ENCODE assay signal across 26 cellular contexts in the genomic region with DNA sequence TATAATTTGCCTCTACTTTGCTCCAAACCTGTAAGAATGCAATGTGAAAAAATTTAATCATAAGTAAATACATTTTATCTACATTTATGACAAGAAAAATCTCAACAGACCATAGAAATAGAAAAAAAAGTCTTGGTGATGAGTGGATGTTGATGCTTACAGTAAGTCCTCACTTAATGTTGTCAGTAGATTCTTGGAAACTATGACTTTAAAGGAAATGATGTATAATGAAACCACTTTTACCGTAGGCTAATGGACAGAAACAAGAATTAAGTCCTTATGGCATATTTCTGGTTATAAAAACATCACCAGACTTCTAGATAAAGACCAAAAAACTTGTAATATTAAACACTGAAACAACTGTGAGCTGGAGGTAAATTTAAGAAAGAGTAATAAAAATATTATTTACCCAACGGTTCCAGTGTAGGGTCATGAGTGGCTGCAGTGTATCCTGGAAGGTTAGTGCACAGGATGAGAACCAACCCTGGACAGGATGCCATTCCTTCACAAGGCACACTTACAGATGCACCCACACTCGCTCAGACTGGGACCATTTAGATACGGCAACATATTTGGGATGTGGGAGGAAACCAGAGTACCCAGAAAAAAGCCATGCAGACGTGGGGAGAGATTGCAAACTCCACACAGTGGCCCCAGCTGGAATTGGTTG.
DNase-seq lines count a peak whose midpoint lies in the region; ATAC-seq, FAIRE-seq and TF ChIP-seq lines count a peak whose summit lies in the region.
"Had no signal": no experiment of that assay in that cellular context is flagged by ENCODE, and none has a peak within 500 bp of the region (broad histone marks: within the 10 kb centered on the region; RNA-seq: fewer than 3 reads in every experiment).

No MANE protein-coding gene starts in this region.

- peaks cover 17% of the 10 kb centered on the region for H3K9me3 Mint-ChIP-seq in activated T-helper 1 cell treated with anti-CD3 and anti-CD28 coated beads, Interleukin-12 subunit alpha, Interleukin-12 subunit beta, Interleukin-2, Interleukin-4 antibody, amounts not matched to agents 30 ng/mL and 10 ng/mL and 1 ng/mL, durations not matched to agents 14 hours and 24 hours and 36 hours
- H3K9me3 Mint-ChIP-seq in neural progenitor cell: no peaks in the 10 kb centered on the region
- H3K9me3 Mint-ChIP-seq: CD8-positive, alpha-beta T cell; nephron had no signal

- peak overlapping the region; percentile 58 for H3K4me3 Mint-ChIP-seq in activated T-helper 1 cell treated with anti-CD3 and anti-CD28 coated beads, Interleukin-12 subunit alpha, Interleukin-12 subunit beta, Interleukin-2, Interleukin-4 antibody, amounts not matched to agents 30 ng/mL and 10 ng/mL and 1 ng/mL, durations not matched to agents 14 hours and 24 hours and 36 hours
- no peak overlapping the region for H3K4me3 Mint-ChIP-seq in neural progenitor cell
- H3K4me3 Mint-ChIP-seq: CD8-positive, alpha-beta T cell; nephron had no signal

- H3K4me1 ChIP-seq in neural progenitor cell (peaks cover 5% of the 10 kb centered on the region), esophagus muscularis mucosa (no peaks in the 10 kb centered on the region)
- H3K4me1 ChIP-seq: thyroid gland had no signal

- no peaks in the 10 kb centered on the region for H4K20me1 ChIP-seq in neural progenitor cell (ENCODE audit: low read depth)

- in situ Hi-C loops in KBM-7 (cut with MboI; ENCODE audit: low pct_unique_long_range_greater_than_20kb, low sequenced_read_pairs): no loop called here

- H3K27me3 ChIP-seq in neural progenitor cell: no peaks in the 10 kb centered on the region
- no peaks in the 10 kb centered on the region for H3K27me3 ChIP-seq in esophagus muscularis mucosa
- H3K27me3 ChIP-seq: ovary, thyroid gland had no signal

- H3K27me3 Mint-ChIP-seq in activated T-helper 1 cell treated with anti-CD3 and anti-CD28 coated beads, Interleukin-12 subunit alpha, Interleukin-12 subunit beta, Interleukin-2, Interleukin-4 antibody, amounts not matched to agents 30 ng/mL and 10 ng/mL and 1 ng/mL, durations not matched to agents 14 hours and 24 hours and 36 hours (ENCODE audit: insufficient read depth): no peaks in the 10 kb centered on the region
- no peaks in the 10 kb centered on the region for H3K27me3 Mint-ChIP-seq in neural progenitor cell (ENCODE audit: insufficient read depth, low read depth)

- H3K36me3 ChIP-seq in neural progenitor cell: peaks cover 3% of the 10 kb centered on the region
- H3K36me3 ChIP-seq in esophagus muscularis mucosa: peaks cover 0 to 9% (median 0%) of the 10 kb centered on the region in 4 donors
- H3K36me3 ChIP-seq: ovary had no signal

- no peak for TF ChIP-seq EP300 in esophagus muscularis mucosa (IDR thresholded peaks at IDR 0.05)

- intact Hi-C loops in activated T-helper 1 cell treated with anti-CD3 and anti-CD28 coated beads, Interleukin-12 subunit alpha, Interleukin-12 subunit beta, Interleukin-2, Interleukin-4 antibody, amounts not matched to agents 30 ng/mL and 10 ng/mL and 1 ng/mL, durations not matched to agents 14 hours and 24 hours and 36 hours (cut with micrococcal nuclease): loop anchor here (2.0 to 10.0 kb wide), 4 partner anchors 37 to 450 kb away; partner anchors contain the start of genes GLCCI1 and UMAD1
- intact Hi-C loops in esophagus muscularis mucosa (cut with DNase I): no loop called here

- no peaks in the 10 kb centered on the region for H3K9me3 ChIP-seq in neural progenitor cell (ENCODE audit: low read depth)
- H3K9me3 ChIP-seq in esophagus muscularis mucosa: peaks cover 0 to 6% (median 0%) of the 10 kb centered on the region in 4 donors
- H3K9me3 ChIP-seq: ovary, thyroid gland had no signal

- TF ChIP-seq POLR2A in GM12891 (IDR thresholded peaks at IDR 0.05; ENCODE audit: low read depth, low read length): no peak
- no peak for TF ChIP-seq POLR2A in esophagus muscularis mucosa (IDR thresholded peaks at IDR 0.05; ENCODE audit: low read depth)

- peaks cover 80% of the 10 kb centered on the region for H3K4me1 Mint-ChIP-seq in activated T-helper 1 cell treated with anti-CD3 and anti-CD28 coated beads, Interleukin-12 subunit alpha, Interleukin-12 subunit beta, Interleukin-2, Interleukin-4 antibody, amounts not matched to agents 30 ng/mL and 10 ng/mL and 1 ng/mL, durations not matched to agents 14 hours and 24 hours and 36 hours (ENCODE audit: low read depth)
- H3K4me1 Mint-ChIP-seq in neural progenitor cell: no peaks in the 10 kb centered on the region
- H3K4me1 Mint-ChIP-seq: nephron had no signal

- peak overlapping the region; percentile 86 for H3K27ac Mint-ChIP-seq in activated T-helper 1 cell treated with anti-CD3 and anti-CD28 coated beads, Interleukin-12 subunit alpha, Interleukin-12 subunit beta, Interleukin-2, Interleukin-4 antibody, amounts not matched to agents 30 ng/mL and 10 ng/mL and 1 ng/mL, durations not matched to agents 14 hours and 24 hours and 36 hours
- no peak overlapping the region for H3K27ac Mint-ChIP-seq in neural progenitor cell
- H3K27ac Mint-ChIP-seq: CD8-positive, alpha-beta T cell; nephron had no signal

- no peak for TF ChIP-seq CTCF in neural progenitor cell (IDR thresholded peaks at IDR 0.05)
- TF ChIP-seq CTCF in esophagus muscularis mucosa (IDR thresholded peaks at IDR 0.05): no peak

- DNase-seq in activated CD4-positive, CD25-positive, alpha-beta regulatory T cell treated with anti-CD3 and anti-CD28 coated beads, Interleukin-2, amount 50 U/mL, for 72 hours: no peak
- DNase-seq in GM12891 (ENCODE audit: insufficient read length, low spot score) (no peak), neural progenitor cell (ENCODE audit: low spot score) (peak; percentile 3), KBM-7 (no peak), esophagus muscularis mucosa (ENCODE audit: extremely low spot score) (no peak), NOMO-1 treated with DMSO at 0.1 percent for 48 hours (lab: John Stamatoyannopoulos, UW; ENCODE audit: unreplicated experiment) (no peak)
- no peak for DNase-seq in activated T-helper 1 cell treated with anti-CD3 and anti-CD28 coated beads, Interleukin-12 subunit alpha, Interleukin-12 subunit beta, Interleukin-2, Interleukin-4 antibody, amounts not matched to agents 30 ng/mL and 10 ng/mL and 1 ng/mL, durations not matched to agents 14 hours and 24 hours and 36 hours (ENCODE audit: low spot score)
- DNase-seq: activated CD4-positive, CD25-positive, alpha-beta regulatory T cell; CD8-positive, alpha-beta T cell; GOT3; KG1; left ventricle myocardium superior; MM.1S; NCI-H1417 treated with DMSO at 0.1 percent for 48 hours; NCI-H2107; NCI-H446; NCI-H82; OCI-M1; ovary; retina; stimulated activated naive CD4-positive, alpha-beta T cell treated with Interleukin-2 at 50 U/mL for 16 hours had no signal

- peaks cover 50% of the 10 kb centered on the region for H3K36me3 Mint-ChIP-seq in activated T-helper 1 cell treated with anti-CD3 and anti-CD28 coated beads, Interleukin-12 subunit alpha, Interleukin-12 subunit beta, Interleukin-2, Interleukin-4 antibody, amounts not matched to agents 30 ng/mL and 10 ng/mL and 1 ng/mL, durations not matched to agents 14 hours and 24 hours and 36 hours (ENCODE audit: low read depth)
- peaks cover 16% of the 10 kb centered on the region for H3K36me3 Mint-ChIP-seq in neural progenitor cell

- no peak overlapping the region for H3K4me3 ChIP-seq in neural progenitor cell
- H3K4me3 ChIP-seq in esophagus muscularis mucosa: no peak overlapping the region
- H3K4me3 ChIP-seq: ovary, thyroid gland had no signal

- H3K79me2 ChIP-seq in neural progenitor cell (ENCODE audit: low read depth): no peaks in the 10 kb centered on the region

- H3F3A ChIP-seq in neural progenitor cell (ENCODE audit: low read depth): no peaks in the 10 kb centered on the region

- no peak overlapping the region for H3K4me2 ChIP-seq in neural progenitor cell

- peak; percentile 5 for FAIRE-seq in GM12891 (lab: Jason Lieb, UNC)
- FAIRE-seq: islet of Langerhans had no signal

- no peak overlapping the region for H2AFZ ChIP-seq in neural progenitor cell (replicated peaks)

- 81% methylated on average over 5 of the region's 5 CpGs for WGBS in esophagus muscularis mucosa

- H3K27ac ChIP-seq in neural progenitor cell: no peak overlapping the region
- H3K27ac ChIP-seq in esophagus muscularis mucosa (replicated peaks in 1 of 4): no peak overlapping the region
- H3K27ac ChIP-seq: 22Rv1, ovary, thyroid gland had no signal

- ATAC-seq in activated CD4-positive, CD25-positive, alpha-beta regulatory T cell treated with anti-CD3 and anti-CD28 coated beads, Interleukin-2, amount 50 U/mL, for 24 hours: peak; percentile 66 to 70
- ATAC-seq: CD8-positive, alpha-beta T cell; left ventricle myocardium superior had no signal

- no peak overlapping the region for H3K9ac ChIP-seq in neural progenitor cell

TF ChIP-seq in GM12891, 5 proteins besides CTCF, POLR2A, EP300 and RAD21:
- TF ChIP-seq SPI1 (IDR thresholded peaks at IDR 0.05; ENCODE audit: low read depth, low read length) (no peak), PAX5 (IDR thresholded peaks at IDR 0.05; ENCODE audit: insufficient read depth, low read length, severe bottlenecking) (no peak), POU2F2 (IDR thresholded peaks at IDR 0.05; ENCODE audit: low read depth, low read length) (no peak), TAF1 (IDR thresholded peaks at IDR 0.05; ENCODE audit: low read depth, low read length) (no peak), POLR2AphosphoS5 (IDR thresholded peaks at IDR 0.05; ENCODE audit: low read depth, low read length) (no peak)
